Comparison of ENCODE assay signal across 10 cellular contexts in genomic region chr4:159042097-159042605, GRCh38.
DNase-seq lines count a peak whose midpoint lies in the region; ATAC-seq and TF ChIP-seq lines count a peak whose summit lies in the region.
"Had no signal": no experiment of that assay in that cellular context is flagged by ENCODE, and none has a peak within 500 bp of the region (broad histone marks: within the 10 kb centered on the region; RNA-seq: fewer than 3 reads in every experiment).

No MANE protein-coding gene starts in this region.

- no peaks in the 10 kb centered on the region for H3K4me1 Mint-ChIP-seq in CD4-positive, alpha-beta T cell (ENCODE audit: low read depth)

- DNase-seq in RPMI8226 (peak; percentile 21), mucosa of descending colon (no peak), activated T-cell treated with anti-CD3 and anti-CD28 coated beads for 4 hours (no peak)
- DNase-seq in stimulated activated naive CD8-positive, alpha-beta T cell treated with anti-CD3 and anti-CD28 coated beads, Interleukin-15, Interleukin-2, amounts not matched to agents 100 U/mL and 50 U/mL, for 24 hours = no peak
- no peak for DNase-seq in CD4-positive, alpha-beta T cell
- DNase-seq: activated effector memory CD4-positive, alpha-beta T cell treated with anti-CD3 and anti-CD28 coated beads, Interleukin-2, amount 50 U/mL, for 16 hours; T1000 had no signal

- no peak overlapping the region for H3K27ac ChIP-seq in CD4-positive, alpha-beta T cell (ENCODE audit: low read depth, low read length)

- no peak for TF ChIP-seq CTCF in mucosa of descending colon (IDR thresholded peaks at IDR 0.05)
- no peak for TF ChIP-seq CTCF in CD4-positive, alpha-beta T cell (IDR thresholded peaks at IDR 0.05)

- H3K27ac Mint-ChIP-seq in CD4-positive, alpha-beta T cell = no peak overlapping the region
- H3K27ac Mint-ChIP-seq: dendritic cell treated with granulocyte-macrophage colony-stimulating factor and Interleukin-4, amounts not matched to agents 40 ng/mL and 50 ng/mL, for 4 days had no signal

- peak; percentile 71 for ATAC-seq in GM18511 (IDR thresholded peaks at IDR 0.05; ENCODE audit: unreplicated experiment)
- peak; percentile 53 for ATAC-seq in HG02678 (IDR thresholded peaks at IDR 0.05; ENCODE audit: unreplicated experiment)
- ATAC-seq in mucosa of descending colon = peak; percentile 48
- no peak for ATAC-seq in stimulated activated naive CD8-positive, alpha-beta T cell treated with anti-CD3 and anti-CD28 coated beads, Interleukin-15, Interleukin-2, amounts not matched to agents 100 U/mL and 50 U/mL, for 24 hours
- ATAC-seq in CD4-positive, alpha-beta T cell (ENCODE audit: poor library complexity) = no peak

- CTCF ChIA-PET in CD4-positive, alpha-beta T cell (lab: Charles Lee) = no interaction called here

- H3K4me3 ChIP-seq in mucosa of descending colon = no peak overlapping the region

- no peaks in the 10 kb centered on the region for H3K36me3 Mint-ChIP-seq in CD4-positive, alpha-beta T cell (ENCODE audit: low read depth)

- no peaks in the 10 kb centered on the region for H3K4me1 ChIP-seq in mucosa of descending colon (ENCODE audit: low read depth)

- H3K9me3 Mint-ChIP-seq in CD4-positive, alpha-beta T cell = no peaks in the 10 kb centered on the region
- H3K9me3 Mint-ChIP-seq: dendritic cell treated with granulocyte-macrophage colony-stimulating factor and Interleukin-4, amounts not matched to agents 40 ng/mL and 50 ng/mL, for 4 days had no signal

- H3K36me3 ChIP-seq in mucosa of descending colon (ENCODE audit: low read depth) = no peaks in the 10 kb centered on the region

- no peaks in the 10 kb centered on the region for H3K9me3 ChIP-seq in mucosa of descending colon
- H3K9me3 ChIP-seq in CD4-positive, alpha-beta T cell (ENCODE audit: control insufficient read depth, low read length) = no peaks in the 10 kb centered on the region

- H3K27me3 ChIP-seq in CD4-positive, alpha-beta T cell (ENCODE audit: control insufficient read depth, insufficient read depth, low read length) = no peaks in the 10 kb centered on the region

- H3K27me3 Mint-ChIP-seq in CD4-positive, alpha-beta T cell = peaks cover 9% of the 10 kb centered on the region

- H3K4me3 Mint-ChIP-seq in CD4-positive, alpha-beta T cell = no peak overlapping the region
- H3K4me3 Mint-ChIP-seq: dendritic cell treated with granulocyte-macrophage colony-stimulating factor and Interleukin-4, amounts not matched to agents 40 ng/mL and 50 ng/mL, for 4 days had no signal

- intact Hi-C loops in mucosa of descending colon (cut with DNase I, micrococcal nuclease) = no loop called here
- intact Hi-C loops in CD4-positive, alpha-beta T cell (cut with DNase I, micrococcal nuclease) = no loop called here

- POLR2A ChIA-PET in CD4-positive, alpha-beta T cell (lab: Charles Lee) = no interaction called here

Comparison
In these comparisons a context has a peak if more than half of its experiments do, and no peak if none do; other contexts are left out.
1. ATAC-seq: peak in GM18511 (single experiment), HG02678 (single experiment) and mucosa of descending colon (single experiment); none in stimulated activated naive CD8-positive, alpha-beta T cell treated with anti-CD3 and anti-CD28 coated beads, Interleukin-15, Interleukin-2, amounts not matched to agents 100 U/mL and 50 U/mL, for 24 hours (single experiment) and CD4-positive, alpha-beta T cell (single experiment).